1 cellular context compared by ENCODE assay signal in genomic region chr17:60744355-60744958, GRCh38.
A peak's percentile ranks its signal among the peaks of the same experiment; 100 is the strongest.
TF ChIP-seq lines count a peak whose summit lies in the region.

No MANE protein-coding gene starts in this region.

TF ChIP-seq in K562, 482 proteins besides CTCF, POLR2A, EP300 and RAD21 (continued from another document):
- peak in 1 of 3 experiments; percentile 85; a peak in 1 of 6 replicates for TF ChIP-seq ZBTB11 (CRISPR knock-in tag; IDR thresholded peaks at IDR 0.05)
- TF ChIP-seq ZNF133 (CRISPR knock-in tag; IDR thresholded peaks at IDR 0.05), result no peak
